Comparison of ENCODE assay signal across 4 cellular contexts in genomic region chr16:75542462-75542861, GRCh38. TPM values are rescaled to one million over a fixed set of nuclear protein-coding genes. Genes with fewer than 3 reads are reported as not detected.
"Had no signal": no experiment of that assay in that cellular context is flagged by ENCODE, and none has a peak within 500 bp of the region (broad histone marks: within the 10 kb centered on the region; RNA-seq: fewer than 3 reads in every experiment).

No MANE protein-coding gene starts in this region.

RNA-seq across cellular contexts. Expression of gene CHST5, which starts 6.6 kb away (rescaled TPM):
- total RNA-seq: GM23248, HFFc6, HT1080, IMR-90 had no signal
- polyA plus RNA-seq: GM23248, IMR-90 had no signal

RNA-seq across cellular contexts. Expression of gene CHST6, which starts 47.2 kb away (rescaled TPM):
- total RNA-seq: HT1080 had no signal
